In genomic region chr19:10332965-10333757, GRCh38 we compare ENCODE assay signal across 8 cellular contexts. TPM values are rescaled to one million over a fixed set of nuclear protein-coding genes. Genes with fewer than 3 reads are reported as not detected.
DNase-seq lines count a peak whose midpoint lies in the region; ATAC-seq and TF ChIP-seq lines count a peak whose summit lies in the region.

Gene RAVER1 (minus strand): TSS chr19:10333529. CDS start chr19:10333507, 22 bp downstream.

- POLR2A ChIA-PET in activated CD4-positive, alpha-beta T cell treated with anti-CD3 and anti-CD28 coated beads, Interleukin-2, amount 10 ng/mL, durations not matched to agents 7 days and 5 days (lab: Charles Lee): interaction anchor here (0.6 kb wide), 1 partner anchor 47 kb away, joined by 3 read pairs; no protein-coding TSS in a partner anchor

- peak within 1 kb of the TSS; percentile 86 for H3K4me3 ChIP-seq in coronary artery

- ATAC-seq in GM19395 (IDR thresholded peaks at IDR 0.05; ENCODE audit: unreplicated experiment): peak; percentile 87
- peak; percentile 54 for ATAC-seq in HG03558 (IDR thresholded peaks at IDR 0.05; ENCODE audit: extremely low read depth, unreplicated experiment)

- TF ChIP-seq CTCF in CD14-positive monocyte (IDR thresholded peaks at IDR 0.05) (no peak), coronary artery (IDR thresholded peaks at IDR 0.05) (no peak)

- peaks cover 33% of the 10 kb centered on the region for H3K4me1 Mint-ChIP-seq in CD14-positive monocyte
- H3K4me1 Mint-ChIP-seq in activated CD4-positive, alpha-beta T cell treated with anti-CD3 and anti-CD28 coated beads, Interleukin-2, amount 10 ng/mL, durations not matched to agents 7 days and 5 days: peaks cover 38% of the 10 kb centered on the region

- H3K36me3 Mint-ChIP-seq in CD14-positive monocyte: peaks cover 38 to 56% of the 10 kb centered on the region in 2 donors
- H3K36me3 Mint-ChIP-seq in activated CD4-positive, alpha-beta T cell treated with anti-CD3 and anti-CD28 coated beads, Interleukin-2, amount 10 ng/mL, durations not matched to agents 7 days and 5 days (ENCODE audit: low read depth): peaks cover 36% of the 10 kb centered on the region

- intact Hi-C loops in CD14-positive monocyte (cut with micrococcal nuclease): loop anchor here (2.0 to 5.0 kb wide), 4 partner anchors 14 to 61 kb away; partner anchors contain the start of gene ICAM1 (in 2 of the 2)

- no peaks in the 10 kb centered on the region for H3K9me3 Mint-ChIP-seq in CD14-positive monocyte
- no peaks in the 10 kb centered on the region for H3K9me3 Mint-ChIP-seq in activated CD4-positive, alpha-beta T cell treated with anti-CD3 and anti-CD28 coated beads, Interleukin-2, amount 10 ng/mL, durations not matched to agents 7 days and 5 days

- peak within 1 kb of the TSS; percentile 93 to 98 (median 96) for H3K27ac Mint-ChIP-seq in CD14-positive monocyte
- H3K27ac Mint-ChIP-seq in activated CD4-positive, alpha-beta T cell treated with anti-CD3 and anti-CD28 coated beads, Interleukin-2, amount 10 ng/mL, durations not matched to agents 7 days and 5 days: peak within 1 kb of the TSS; percentile 94

- H3K27ac ChIP-seq in coronary artery: peak within 1 kb of the TSS; percentile 84 to 95

- CTCF ChIA-PET in activated CD4-positive, alpha-beta T cell treated with anti-CD3 and anti-CD28 coated beads, Interleukin-2, amount 10 ng/mL, durations not matched to agents 7 days and 5 days (lab: Charles Lee): interaction anchor here (0.8 to 2.1 kb wide), 10 partner anchors 9 to 366 kb away, joined by 3 to 8 read pairs (median 3); no protein-coding TSS in a partner anchor

- H3K27me3 Mint-ChIP-seq in CD14-positive monocyte (ENCODE audit: low read depth in 3 of 3): no peaks in the 10 kb centered on the region
- H3K27me3 Mint-ChIP-seq in activated CD4-positive, alpha-beta T cell treated with anti-CD3 and anti-CD28 coated beads, Interleukin-2, amount 10 ng/mL, durations not matched to agents 7 days and 5 days: no peaks in the 10 kb centered on the region

- H3K4me3 Mint-ChIP-seq in CD14-positive monocyte: peak within 1 kb of the TSS; percentile 94
- peak within 1 kb of the TSS; percentile 92 for H3K4me3 Mint-ChIP-seq in activated CD4-positive, alpha-beta T cell treated with anti-CD3 and anti-CD28 coated beads, Interleukin-2, amount 10 ng/mL, durations not matched to agents 7 days and 5 days

- DNase-seq in CD14-positive monocyte (ENCODE audit: low spot score) (peak; percentile 98), NCI-H748 (lab: John Stamatoyannopoulos, UW; ENCODE audit: unreplicated experiment) (peak; percentile 93), coronary artery (ENCODE audit: low spot score) (peak; percentile 97), left kidney (ENCODE audit: low read depth, low spot score) (peak; percentile 99)
- peak; percentile 98 for DNase-seq in activated CD4-positive, alpha-beta T cell treated with anti-CD3 and anti-CD28 coated beads, Interleukin-2, amount 10 ng/mL, durations not matched to agents 7 days and 5 days
- peak; percentile 98 for DNase-seq in stimulated activated CD4-positive, alpha-beta T cell treated with anti-CD3 and anti-CD28 coated beads, Interleukin-1b, Interleukin-23, amount 100 ng/mL, for 48 hours

RNA-seq across cellular contexts. Expression of gene RAVER1, which starts in this region (rescaled TPM):
- 1 to 10 TPM; 6.0 to 9.0 TPM for polyA plus RNA-seq in CD14-positive monocyte
- 10 to 100 TPM; 69.3 to 75.6 TPM for total RNA-seq in activated CD4-positive, alpha-beta T cell treated with anti-CD3 and anti-CD28 coated beads, Interleukin-2, amount 10 ng/mL, durations not matched to agents 7 days and 5 days

Comparison
In these comparisons a context has a peak if more than half of its experiments do, and no peak if none do; other contexts are left out.
1. Peak in every context shown above with its lines: DNase-seq, ATAC-seq, H3K4me3 ChIP-seq and H3K27ac ChIP-seq.